8 cellular contexts compared by ENCODE assay signal in the genomic region with DNA sequence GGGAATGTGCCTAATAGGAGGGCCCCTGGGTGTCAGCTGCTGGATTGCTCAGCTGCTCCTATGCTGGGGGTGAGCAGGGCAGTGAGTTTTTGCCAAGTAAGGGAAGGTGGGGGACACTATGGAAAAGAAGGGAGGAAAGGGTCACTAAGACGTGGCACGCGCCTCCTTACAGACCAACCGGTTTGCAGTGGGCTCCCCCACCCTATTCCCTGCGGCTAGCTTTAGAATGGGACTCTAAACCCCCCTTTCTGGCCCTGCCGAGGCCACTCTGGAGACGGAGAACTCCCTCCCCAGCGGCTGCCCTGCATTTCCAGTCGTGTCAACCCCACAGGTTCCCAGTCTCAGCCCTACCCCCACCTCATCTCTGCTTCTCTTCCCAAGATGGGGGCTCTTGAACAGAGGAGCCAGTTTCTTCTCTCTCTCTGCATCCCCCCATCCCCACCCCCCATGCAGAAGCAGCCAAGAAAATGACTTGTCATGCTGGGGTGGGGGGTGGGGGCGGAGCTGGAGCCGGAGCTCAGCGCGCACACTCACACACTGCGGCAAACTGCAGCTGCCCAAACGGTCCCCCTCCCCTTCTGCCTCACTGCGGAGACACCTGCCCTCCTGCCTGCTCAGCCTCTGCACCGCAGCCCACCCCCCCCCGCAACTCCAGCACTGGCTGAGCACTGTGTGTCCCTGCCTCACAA. TPM values are rescaled to one million over a fixed set of nuclear protein-coding genes. Genes with fewer than 3 reads are reported as not detected.
DNase-seq lines count a peak whose midpoint lies in the region; ATAC-seq, FAIRE-seq and TF ChIP-seq lines count a peak whose summit lies in the region.

No MANE protein-coding gene starts in this region.

- H3K27me3 ChIP-seq in SJCRH30 (no peaks in the 10 kb centered on the region), mucosa of stomach (ENCODE audit: control insufficient read depth, insufficient read depth, low read length) (peaks cover 32% of the 10 kb centered on the region)

- H3K9ac ChIP-seq in mucosa of stomach (ENCODE audit: low read length): peak overlapping the region; percentile 44

- TF ChIP-seq POLR2A in erythroblast (IDR thresholded peaks at IDR 0.05; ENCODE audit: low read length): no peak

- peak overlapping the region; percentile 65 for H3K4me3 ChIP-seq in SJCRH30
- H3K4me3 ChIP-seq in mucosa of stomach (ENCODE audit: low read length): no peak overlapping the region

- H3K27ac Mint-ChIP-seq in MCF 10A (ENCODE audit: low read depth, unreplicated experiment): no peak overlapping the region

- H3K27ac ChIP-seq in SJCRH30: peak overlapping the region; percentile 86

- peaks cover 41% of the 10 kb centered on the region for H3K27me3 Mint-ChIP-seq in MCF 10A (ENCODE audit: insufficient read depth, unreplicated experiment)

- POLR2A ChIA-PET in MCF 10A (lab: Yijun Ruan, JAX): interaction anchor here (0.5 kb wide), 1 partner anchor 18 kb away, joined by 3 read pairs; no protein-coding TSS in a partner anchor

- CTCF ChIA-PET in MCF 10A (lab: Yijun Ruan, JAX): no interaction called here

- no peak for ATAC-seq in HG02870 (IDR thresholded peaks at IDR 0.05; ENCODE audit: unreplicated experiment)

- TF ChIP-seq CTCF in MCF 10A (IDR thresholded peaks at IDR 0.05; ENCODE audit: unreplicated experiment): no peak

- in situ Hi-C loops in T47D (cut with HindIII; ENCODE audit: low pct_unique_long_range_greater_than_20kb, low sequenced_read_pairs): no loop called here

- H3K4me1 Mint-ChIP-seq in MCF 10A (ENCODE audit: insufficient read depth, unreplicated experiment): peaks cover 14% of the 10 kb centered on the region

- H3K36me3 ChIP-seq in SJCRH30 (peaks cover 27% of the 10 kb centered on the region), mucosa of stomach (ENCODE audit: control insufficient read depth, insufficient read depth, low read length) (no peaks in the 10 kb centered on the region)

- intact Hi-C loops in MCF 10A (cut with micrococcal nuclease): no loop called here

- no peaks in the 10 kb centered on the region for H3K9me3 Mint-ChIP-seq in MCF 10A (ENCODE audit: unreplicated experiment)

- no peak for FAIRE-seq in urothelium cell line (lab: Jason Lieb, UNC)

- no peaks in the 10 kb centered on the region for H3K36me3 Mint-ChIP-seq in MCF 10A (ENCODE audit: insufficient read depth, unreplicated experiment)

- H3K9me3 ChIP-seq in SJCRH30 (replicated peaks) (no peaks in the 10 kb centered on the region), mucosa of stomach (ENCODE audit: control insufficient read depth, low read length) (no peaks in the 10 kb centered on the region)

- H3K4me1 ChIP-seq in SJCRH30 (peaks cover 40% of the 10 kb centered on the region), mucosa of stomach (ENCODE audit: control insufficient read depth, insufficient read depth, low read length) (peaks cover 15% of the 10 kb centered on the region)

- no peak overlapping the region for H3K4me3 Mint-ChIP-seq in MCF 10A (ENCODE audit: unreplicated experiment)

- DNase-seq in T47D (ENCODE audit: low read depth in 1 of 2, low spot score in 1 of 2): peak; percentile 18 to 25
- DNase-seq in MCF 10A (ENCODE audit: unreplicated experiment): no peak
- DNase-seq in SJCRH30: peak; percentile 57 to 72
- peak; percentile 61 to 71 for DNase-seq in erythroblast (lab: John Stamatoyannopoulos, UW)
- peak; percentile 58 for DNase-seq in urothelium cell line (ENCODE audit: low spot score)
- DNase-seq in activated CD4-positive, alpha-beta T cell treated with anti-CD3 and anti-CD28 coated beads, Interleukin-2, amount 50 U/mL, for 4 hours: no peak

- BruUV-seq in MCF 10A (replicated peaks; lab: Mats Ljungman, UMichigan): no TSS peak

RNA-seq across cellular contexts. Expression of a gene that starts 0.8 kb away (rescaled TPM):
- total RNA-seq in MCF 10A (2022): 0.09 and 0.17 TPM in 2 replicates
- 10.1 and 10.3 TPM in 2 replicates for total RNA-seq in SJCRH30 (2014; rRNA removed; shearing (Covaris generic))

RNA-seq across cellular contexts. Expression of a gene that starts 25.3 kb away (rescaled TPM):
- 38.8 and 53.5 TPM in 2 replicates for total RNA-seq in MCF 10A (2022)
- total RNA-seq in SJCRH30 (2014; rRNA removed; shearing (Covaris generic)): 44.1 and 44.6 TPM in 2 replicates

Comparison
In these comparisons a context has a peak if more than half of its experiments do, and no peak if none do; other contexts are left out.
1. DNase-seq: peak in T47D (2 of 2), SJCRH30 (2 of 2), erythroblast (2 of 2) and urothelium cell line (single experiment); none in MCF 10A (single experiment) and activated CD4-positive, alpha-beta T cell treated with anti-CD3 and anti-CD28 coated beads, Interleukin-2, amount 50 U/mL, for 4 hours (0 of 2).